ENCODE assay signal across 8 cellular contexts in the genomic region with DNA sequence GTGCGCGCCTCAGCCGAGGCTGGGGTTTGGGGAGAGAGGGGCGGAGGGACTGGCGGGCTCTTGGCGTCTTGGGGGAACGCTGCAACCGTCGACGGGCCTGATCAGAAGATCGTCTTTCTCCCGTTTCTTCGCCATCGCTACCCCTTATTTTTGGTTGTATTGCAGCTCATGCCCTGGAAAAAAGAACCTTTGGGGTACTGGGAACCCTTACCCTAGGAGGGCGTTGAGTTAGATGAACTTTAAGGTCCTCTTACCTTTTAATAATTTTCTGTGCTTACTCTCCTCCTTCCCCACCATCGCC. TPM values are rescaled to one million over a fixed set of nuclear protein-coding genes. Genes with fewer than 3 reads are reported as not detected.
A peak's percentile ranks its signal among the peaks of the same experiment; 100 is the strongest.
DNase-seq lines count a peak whose midpoint lies in the region; ATAC-seq and TF ChIP-seq lines count a peak whose summit lies in the region.

No MANE protein-coding gene starts in this region.

- peak overlapping the region; percentile 96 for H3K4me3 Mint-ChIP-seq in neural crest cell

- H3K27ac Mint-ChIP-seq in neural crest cell (ENCODE audit: unreplicated experiment) = peak overlapping the region; percentile 100

- peaks cover 12% of the 10 kb centered on the region for H3K36me3 Mint-ChIP-seq in neural crest cell (ENCODE audit: low read depth)

- peaks cover 49% of the 10 kb centered on the region for H3K4me1 Mint-ChIP-seq in neural crest cell

- TF ChIP-seq CTCF in LNCaP clone FGC (IDR thresholded peaks at IDR 0.05; ENCODE audit: control insufficient read depth, extremely low read depth, insufficient read depth) = no peak
- no peak for TF ChIP-seq CTCF in choroid plexus epithelial cell (conservative IDR thresholded peaks at IDR 0.05; ENCODE audit: low read depth, low read length)
- TF ChIP-seq CTCF in neural crest cell (conservative IDR thresholded peaks at IDR 0.05) = no peak

- H3K9me3 Mint-ChIP-seq in neural crest cell = no peaks in the 10 kb centered on the region

- no peak for ATAC-seq in HG03045 (IDR thresholded peaks at IDR 0.05; ENCODE audit: unreplicated experiment)

- peak overlapping the region; percentile 89 for H3K4me3 ChIP-seq in LNCaP clone FGC (ENCODE audit: low read depth, low read length)
- peak overlapping the region; percentile 100 for H3K4me3 ChIP-seq in choroid plexus epithelial cell (ENCODE audit: low read depth, low read length)

- peak; percentile 87 for DNase-seq in stimulated activated CD4-positive, alpha-beta T cell treated with anti-CD3 and anti-CD28 coated beads, Interleukin-15, amount 100 ng/mL, for 24 hours
- no peak for DNase-seq in stimulated activated CD4-positive, alpha-beta T cell treated with anti-CD3 and anti-CD28 coated beads, Interleukin-2, amount 100 ng/mL, for 48 hours
- DNase-seq in LNCaP clone FGC (ENCODE audit: low read depth) (no peak), choroid plexus epithelial cell (ENCODE audit: low read depth) (no peak), neural crest cell (ENCODE audit: low read depth, low spot score) (no peak), NCI-H187 (lab: John Stamatoyannopoulos, UW) (no peak), NCI-H1694 (lab: John Stamatoyannopoulos, UW) (no peak)

- H3K27me3 Mint-ChIP-seq in neural crest cell (ENCODE audit: low read depth) = peaks cover 13% of the 10 kb centered on the region

RNA-seq across cellular contexts. Expression of a gene that starts 0.7 kb away (rescaled TPM):
- total RNA-seq in neural crest cell = 103 and 104 TPM in 2 replicates

RNA-seq across cellular contexts. Expression of a gene that starts 40.7 kb away (rescaled TPM):
- total RNA-seq in neural crest cell = not detected in 2 replicates

RNA-seq across cellular contexts. Expression of a gene that starts 47.3 kb away (rescaled TPM):
- 0.25 and 0.30 TPM in 2 replicates for total RNA-seq in neural crest cell

RNA-seq across cellular contexts. Expression of a gene that starts 48.8 kb away (rescaled TPM):
- 321 and 329 TPM in 2 replicates for total RNA-seq in neural crest cell

RNA-seq across cellular contexts. Expression of a gene that starts 52.5 kb away (rescaled TPM):
- 2.2 and 2.4 TPM in 2 replicates for total RNA-seq in neural crest cell
